Comparison of ENCODE assay signal across 25 cellular contexts in genomic region chrX:63889001-63889400, GRCh38.
DNase-seq lines count a peak whose midpoint lies in the region; ATAC-seq and TF ChIP-seq lines count a peak whose summit lies in the region.
"Had no signal": no experiment of that assay in that cellular context is flagged by ENCODE, and none has a peak within 500 bp of the region (broad histone marks: within the 10 kb centered on the region; RNA-seq: fewer than 3 reads in every experiment).

No MANE protein-coding gene starts in this region.

- TF ChIP-seq CTCF in MCF 10A (IDR thresholded peaks at IDR 0.05; ENCODE audit: unreplicated experiment) (no peak), breast epithelium (IDR thresholded peaks at IDR 0.05) (no peak), fibroblast of pulmonary artery (IDR thresholded peaks at IDR 0.05; ENCODE audit: low read length, missing control alignments) (no peak), Peyer's patch (IDR thresholded peaks at IDR 0.05) (no peak)

- H3K27me3 Mint-ChIP-seq in MCF 10A (ENCODE audit: insufficient read depth, unreplicated experiment) = no peaks in the 10 kb centered on the region
- H3K27me3 Mint-ChIP-seq: activated CD8-positive, alpha-beta memory T cell treated with anti-CD3 and anti-CD28 coated beads, Interleukin-2, amount 10 ng/mL, durations not matched to agents 7 days and 5 days; CD4-positive, alpha-beta T cell; memory B cell had no signal

- peaks cover 5 to 44% of the 10 kb centered on the region in 2 donors for H3K9me3 ChIP-seq in breast epithelium
- H3K9me3 ChIP-seq in adipocyte (ENCODE audit: control insufficient read depth, low read length) = peaks cover 26% of the 10 kb centered on the region
- no peaks in the 10 kb centered on the region for H3K9me3 ChIP-seq in Peyer's patch

- DNase-seq in MCF 10A (ENCODE audit: unreplicated experiment) (peak; percentile 27), breast epithelium (ENCODE audit: low spot score in 2 of 2) (no peak), adipocyte (ENCODE audit: low read depth) (peak; percentile 48), fibroblast of pulmonary artery (ENCODE audit: low read depth) (peak; percentile 6), Peyer's patch (no peak)
- no peak for DNase-seq in activated naive CD4-positive, alpha-beta T cell treated with anti-CD3 and anti-CD28 coated beads, Interleukin-2, amount 50 U/mL, for 16 hours
- DNase-seq: 8988T; activated CD8-positive, alpha-beta memory T cell treated with anti-CD3 and anti-CD28 coated beads, Interleukin-2, amount 10 ng/mL, durations not matched to agents 7 days and 5 days; activated effector memory CD4-positive, alpha-beta T cell treated with Interleukin-2 at 50 U/mL for 16 hours; CD4-positive, alpha-beta T cell; heart right ventricle; islet precursor cell; MM.1S; NCI-H1694; NCI-H345; stimulated activated naive CD8-positive, alpha-beta T cell treated with anti-CD3 and anti-CD28 coated beads, Interleukin-15, Interleukin-2, amounts not matched to agents 100 U/mL and 50 U/mL, for 24 hours; upper lobe of left lung had no signal

- H3K27me3 ChIP-seq in breast epithelium = peaks cover 0 to 12% of the 10 kb centered on the region in 2 donors
- H3K27me3 ChIP-seq in adipocyte (replicated peaks; ENCODE audit: control insufficient read depth, insufficient read depth, low read length) = no peaks in the 10 kb centered on the region
- H3K27me3 ChIP-seq in Peyer's patch = no peaks in the 10 kb centered on the region
- H3K27me3 ChIP-seq: heart right ventricle, neural progenitor cell, upper lobe of left lung had no signal

- H3K4me3 ChIP-seq in breast epithelium = no peak overlapping the region
- H3K4me3 ChIP-seq in adipocyte (ENCODE audit: low read length) = no peak overlapping the region
- no peak overlapping the region for H3K4me3 ChIP-seq in fibroblast of pulmonary artery (replicated peaks; ENCODE audit: low read depth, low read length)
- no peak overlapping the region for H3K4me3 ChIP-seq in Peyer's patch
- H3K4me3 ChIP-seq: coronary artery, heart right ventricle, neural progenitor cell, upper lobe of left lung had no signal

- no peaks in the 10 kb centered on the region for H3K36me3 Mint-ChIP-seq in MCF 10A (ENCODE audit: insufficient read depth, unreplicated experiment)
- H3K36me3 Mint-ChIP-seq: activated CD8-positive, alpha-beta memory T cell treated with anti-CD3 and anti-CD28 coated beads, Interleukin-2, amount 10 ng/mL, durations not matched to agents 7 days and 5 days; neural progenitor cell had no signal

- H3K9me3 Mint-ChIP-seq in MCF 10A (ENCODE audit: unreplicated experiment) = peaks cover 40% of the 10 kb centered on the region

- H3K27ac Mint-ChIP-seq in MCF 10A (ENCODE audit: low read depth, unreplicated experiment) = no peak overlapping the region
- H3K27ac Mint-ChIP-seq: activated CD8-positive, alpha-beta memory T cell treated with anti-CD3 and anti-CD28 coated beads, Interleukin-2, amount 10 ng/mL, durations not matched to agents 7 days and 5 days; CD4-positive, alpha-beta T cell; memory B cell; neural progenitor cell; T-helper 1 cell treated with Interleukin-12 subunit alpha and Interleukin-12 subunit beta and Interleukin-4 antibody, amounts not matched to agents 30 μg/mL and 1 μg/mL, for 36 hours had no signal

- ATAC-seq in GM18858 (IDR thresholded peaks at IDR 0.05; ENCODE audit: unreplicated experiment) (no peak), GM19351 (IDR thresholded peaks at IDR 0.05; ENCODE audit: unreplicated experiment) (no peak)
- ATAC-seq: activated CD8-positive, alpha-beta memory T cell treated with anti-CD3 and anti-CD28 coated beads, Interleukin-2, amount 10 ng/mL, durations not matched to agents 7 days and 5 days; heart right ventricle; HepG2; Right ventricle myocardium inferior; stimulated activated naive CD8-positive, alpha-beta T cell treated with anti-CD3 and anti-CD28 coated beads, Interleukin-15, Interleukin-2, amounts not matched to agents 100 U/mL and 50 U/mL, for 24 hours had no signal

- POLR2A ChIA-PET in MCF 10A (lab: Yijun Ruan, JAX) = interaction anchor here (0.6 to 0.7 kb wide), 3 partner anchors 31 to 310 kb away, joined by 3 read pairs; no protein-coding TSS in a partner anchor

- TF ChIP-seq POLR2A in breast epithelium (IDR thresholded peaks at IDR 0.05) (no peak), Peyer's patch (IDR thresholded peaks at IDR 0.05) (no peak)

- H3K4me3 Mint-ChIP-seq in MCF 10A (ENCODE audit: unreplicated experiment) = no peak overlapping the region
- H3K4me3 Mint-ChIP-seq: activated CD8-positive, alpha-beta memory T cell treated with anti-CD3 and anti-CD28 coated beads, Interleukin-2, amount 10 ng/mL, durations not matched to agents 7 days and 5 days; CD4-positive, alpha-beta T cell; memory B cell; neural progenitor cell; T-helper 1 cell treated with Interleukin-12 subunit alpha and Interleukin-12 subunit beta and Interleukin-4 antibody, amounts not matched to agents 30 μg/mL and 1 μg/mL, for 36 hours had no signal

- H3K9ac ChIP-seq in adipocyte (ENCODE audit: low read length) = no peak overlapping the region
- H3K9ac ChIP-seq: neural progenitor cell had no signal

- H3K27ac ChIP-seq in breast epithelium (no peak overlapping the region), Peyer's patch (no peak overlapping the region)
- H3K27ac ChIP-seq: coronary artery, heart right ventricle, neural progenitor cell, upper lobe of left lung had no signal

- BruUV-seq in MCF 10A (replicated peaks; lab: Mats Ljungman, UMichigan) = no TSS peak

- H3K4me1 Mint-ChIP-seq in MCF 10A (ENCODE audit: insufficient read depth, unreplicated experiment) = no peaks in the 10 kb centered on the region
- H3K4me1 Mint-ChIP-seq: activated CD8-positive, alpha-beta memory T cell treated with anti-CD3 and anti-CD28 coated beads, Interleukin-2, amount 10 ng/mL, durations not matched to agents 7 days and 5 days; memory B cell; neural progenitor cell had no signal

- no peaks in the 10 kb centered on the region for H3K4me1 ChIP-seq in breast epithelium
- H3K4me1 ChIP-seq in adipocyte (ENCODE audit: control insufficient read depth, insufficient read depth, low read length) = no peaks in the 10 kb centered on the region
- no peaks in the 10 kb centered on the region for H3K4me1 ChIP-seq in Peyer's patch
- H3K4me1 ChIP-seq: heart right ventricle, neural progenitor cell, upper lobe of left lung had no signal

- intact Hi-C loops in MCF 10A (cut with micrococcal nuclease) = no loop called here
- intact Hi-C loops in breast epithelium (cut with DNase I; ENCODE audit: low total_unique reads) = no loop called here

- CTCF ChIA-PET in MCF 10A (lab: Yijun Ruan, JAX) = no interaction called here

- H3K36me3 ChIP-seq in breast epithelium = no peaks in the 10 kb centered on the region
- no peaks in the 10 kb centered on the region for H3K36me3 ChIP-seq in adipocyte (ENCODE audit: control insufficient read depth, insufficient read depth, low read length, severe bottlenecking)
- no peaks in the 10 kb centered on the region for H3K36me3 ChIP-seq in Peyer's patch
- H3K36me3 ChIP-seq: heart right ventricle, neural progenitor cell, upper lobe of left lung had no signal

Comparison
In these comparisons a context has a peak if more than half of its experiments do, and no peak if none do; other contexts are left out.
1. DNase-seq: peak in MCF 10A (single experiment), adipocyte (single experiment) and fibroblast of pulmonary artery (single experiment); none in breast epithelium (0 of 2), activated naive CD4-positive, alpha-beta T cell treated with anti-CD3 and anti-CD28 coated beads, Interleukin-2, amount 50 U/mL, for 16 hours (single experiment) and Peyer's patch (0 of 3).